In the genomic region with DNA sequence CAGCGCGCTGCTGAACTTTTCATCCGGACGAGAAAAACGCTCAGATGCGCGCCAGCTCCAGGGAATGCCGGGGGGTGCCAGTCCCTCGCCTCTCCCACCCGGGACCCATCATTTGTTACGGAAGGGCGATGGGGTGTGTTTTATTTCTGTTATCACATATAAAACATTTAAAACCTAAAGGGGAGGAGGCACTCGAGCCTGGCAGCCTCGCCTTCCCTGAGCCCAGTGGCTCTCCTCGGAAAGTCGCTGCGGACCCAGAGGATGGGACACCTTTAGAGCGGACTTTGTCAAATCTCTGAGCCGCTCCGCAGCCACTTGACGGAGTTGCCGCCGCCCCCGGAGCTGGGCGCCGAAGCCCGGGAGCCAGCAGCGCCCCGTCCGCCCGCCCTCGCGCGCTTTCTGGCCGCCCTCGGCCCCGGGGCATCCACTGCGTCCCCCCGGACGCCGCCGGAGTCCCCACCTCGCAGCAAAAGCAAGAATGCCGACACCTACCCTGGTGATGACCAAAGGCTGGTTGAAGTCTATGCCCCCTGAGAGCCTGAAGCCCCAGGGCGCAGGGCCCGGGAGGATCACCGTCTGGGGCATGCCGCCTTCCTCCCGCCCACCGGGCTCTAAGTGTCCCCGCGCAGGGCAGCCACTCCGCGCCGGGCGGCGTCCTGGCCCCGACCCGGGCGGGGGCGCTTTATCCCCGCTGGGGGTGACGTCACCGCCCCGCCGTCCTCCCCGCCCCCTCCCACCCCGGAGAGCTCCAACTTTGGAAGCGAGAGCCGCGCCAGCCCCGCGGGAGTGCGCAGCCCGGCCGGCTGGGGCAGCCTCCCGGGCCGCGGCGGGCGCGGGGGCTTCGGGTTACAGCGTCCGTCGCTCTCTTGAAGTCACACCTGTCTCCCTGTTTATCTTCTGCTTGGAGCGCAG, we compare ENCODE assay signal across 8 cellular contexts. TPM values are rescaled to one million over a fixed set of nuclear protein-coding genes. Genes with fewer than 3 reads are reported as not detected.
DNase-seq lines count a peak whose midpoint lies in the region; ATAC-seq, FAIRE-seq and TF ChIP-seq lines count a peak whose summit lies in the region.

Gene PDLIM3, minus strand, starts transcription at position 658 of the 912 bp plus-strand sequence. Its CDS starts 73 bp downstream, at position 585.

- H3K9me3 ChIP-seq in kidney (ENCODE audit: control insufficient read depth in 1 of 2, low read length in 2 of 2) (no peaks in the 10 kb centered on the region), small intestine (ENCODE audit: control insufficient read depth, low read depth) (no peaks in the 10 kb centered on the region)

- TF ChIP-seq CTCF in bronchial epithelial cell (IDR thresholded peaks at IDR 0.05; ENCODE audit: insufficient read depth, low read length, severe bottlenecking) (no peak), kidney (IDR thresholded peaks at IDR 0.05; ENCODE audit: borderline replicate concordance, extremely low read depth, insufficient read depth) (no peak)

- DNase-seq in stimulated activated CD4-positive, alpha-beta T cell treated with anti-CD3 and anti-CD28 coated beads, Interleukin-1b, Interleukin-23, amount 100 ng/mL, for 48 hours, result peak; percentile 3
- no peak for DNase-seq in stimulated activated CD4-positive, alpha-beta T cell treated with anti-CD3 and anti-CD28 coated beads, Interleukin-4, amount 100 ng/mL, for 24 hours
- peak; percentile 53 for DNase-seq in NCI-H2171 treated with DMSO at 0.1 percent for 48 hours (lab: John Stamatoyannopoulos, UW)
- no peak for DNase-seq in bronchial epithelial cell (ENCODE audit: low read depth)
- DNase-seq in kidney, result peak; percentile 81
- DNase-seq in small intestine, result no peak
- no peak for DNase-seq in NCI-H187 treated with DMSO at 0.1 percent for 48 hours (lab: John Stamatoyannopoulos, UW)

- 1 to 3% (median 2%) methylated on average over 85 to 87 of the region's 87 CpGs for WGBS in small intestine, 3 donors

- H3K27ac ChIP-seq in kidney (ENCODE audit: low read depth in 2 of 2, low read length in 2 of 2), result peak within 1 kb of the TSS; percentile 26 to 57
- H3K27ac ChIP-seq in small intestine (ENCODE audit: low read depth in 1 of 2, low read length in 1 of 2), result peak within 1 kb of the TSS in 1 of 2 donors; percentile 81

- peaks cover 20% of the 10 kb centered on the region for H3K27me3 ChIP-seq in bronchial epithelial cell (ENCODE audit: control insufficient read depth, insufficient read depth, low read length)
- peaks cover 0 to 5% of the 10 kb centered on the region in 2 donors for H3K27me3 ChIP-seq in small intestine (ENCODE audit: control insufficient read depth in 2 of 2, insufficient read depth in 2 of 2, low read length in 2 of 2)

- H3K9ac ChIP-seq in kidney (ENCODE audit: low read length in 2 of 2), result peak within 1 kb of the TSS; percentile 39 to 55

- intact Hi-C loops in kidney (cut with DNase I), result no loop called here

- H3K4me1 ChIP-seq in kidney (ENCODE audit: control insufficient read depth in 1 of 2, insufficient read depth in 1 of 2, low read depth in 1 of 2, low read length in 2 of 2) (peaks cover 0 to 6% of the 10 kb centered on the region in 2 donors), small intestine (ENCODE audit: control insufficient read depth in 2 of 2, insufficient read depth in 1 of 2, low read depth in 1 of 2, low read length in 1 of 2) (peaks cover 0 to 2% of the 10 kb centered on the region in 2 donors)

- FAIRE-seq in bronchial epithelial cell (lab: Jason Lieb, UNC) (no peak), kidney (lab: Jason Lieb, UNC) (no peak), small intestine (lab: Jason Lieb, UNC) (no peak)

- peak within 1 kb of the TSS; percentile 45 for H3K4me3 ChIP-seq in bronchial epithelial cell (ENCODE audit: low read depth, low read length)
- peak within 1 kb of the TSS; percentile 51 to 62 for H3K4me3 ChIP-seq in kidney (ENCODE audit: low read length in 2 of 2)
- peak within 1 kb of the TSS; percentile 33 to 46 for H3K4me3 ChIP-seq in small intestine (ENCODE audit: low read depth in 1 of 2, low read length in 2 of 2)

- no peak for ATAC-seq in HG02938 (IDR thresholded peaks at IDR 0.05; ENCODE audit: unreplicated experiment)

- H3K36me3 ChIP-seq in bronchial epithelial cell (ENCODE audit: control insufficient read depth, insufficient read depth, low read length) (no peaks in the 10 kb centered on the region), kidney (ENCODE audit: control insufficient read depth in 1 of 2, insufficient read depth in 2 of 2, low read length in 2 of 2) (no peaks in the 10 kb centered on the region), small intestine (ENCODE audit: control insufficient read depth in 2 of 2, insufficient read depth in 2 of 2, low read length in 2 of 2) (no peaks in the 10 kb centered on the region)

RNA-seq across cellular contexts. Expression of gene PDLIM3, which starts in this region (rescaled TPM):
- total RNA-seq in bronchial epithelial cell (0.13 and 1.6 TPM in 2 replicates), kidney (19.6 TPM)
- polyA plus RNA-seq in kidney (ENCODE audit: insufficient read depth, low read depth, low replicate concordance) (10.8 TPM), small intestine (10 to 100 TPM in 2 of 3 donors, 1 to 10 TPM in 1; 2.9 to 27.6 (median 25.0) TPM)

Comparison
In these comparisons a context has a peak if more than half of its experiments do, and no peak if none do; other contexts are left out.
1. DNase-seq: peak in stimulated activated CD4-positive, alpha-beta T cell treated with anti-CD3 and anti-CD28 coated beads, Interleukin-1b, Interleukin-23, amount 100 ng/mL, for 48 hours (single experiment), NCI-H2171 treated with DMSO at 0.1 percent for 48 hours (single experiment) and kidney (single experiment); none in stimulated activated CD4-positive, alpha-beta T cell treated with anti-CD3 and anti-CD28 coated beads, Interleukin-4, amount 100 ng/mL, for 24 hours (single experiment), bronchial epithelial cell (single experiment), small intestine (single experiment) and NCI-H187 treated with DMSO at 0.1 percent for 48 hours (single experiment).
2. Peak in every context shown above with its lines, with median percentiles within 50 percentile points of each other: H3K4me3 ChIP-seq.